In genomic region chr1:18668051-18668450, GRCh38 we compare ENCODE assay signal across 19 cellular contexts. TPM values are rescaled to one million over a fixed set of nuclear protein-coding genes. Genes with fewer than 3 reads are reported as not detected.
A peak's percentile ranks its signal among the peaks of the same experiment; 100 is the strongest.
DNase-seq lines count a peak whose midpoint lies in the region; ATAC-seq, FAIRE-seq and TF ChIP-seq lines count a peak whose summit lies in the region.
"Had no signal": no experiment of that assay in that cellular context is flagged by ENCODE, and none has a peak within 500 bp of the region (broad histone marks: within the 10 kb centered on the region; RNA-seq: fewer than 3 reads in every experiment).

No MANE protein-coding gene starts in this region.

- in situ Hi-C loops in mammary epithelial cell (cut with MboI; ENCODE audit: low sequenced_read_pairs in 2 of 2) = no loop called here

- no peak for TF ChIP-seq EP300 in SK-N-SH (IDR thresholded peaks at IDR 0.05; ENCODE audit: borderline replicate concordance in 1 of 2, low read depth in 1 of 2, low read length in 1 of 2)

- no peaks in the 10 kb centered on the region for H3F3A ChIP-seq in SK-N-SH (replicated peaks; ENCODE audit: insufficient read depth)

- dilution Hi-C loops in mammary epithelial cell (cut with HindIII; ENCODE audit: low sequenced_read_pairs) = no loop called here

- H3K27me3 ChIP-seq in mammary epithelial cell (ENCODE audit: insufficient read depth, low read length) (no peaks in the 10 kb centered on the region), SK-N-SH (ENCODE audit: insufficient read depth) (no peaks in the 10 kb centered on the region)
- H3K27me3 ChIP-seq: BE2C had no signal

- H3K27ac ChIP-seq in mammary epithelial cell (ENCODE audit: insufficient read depth, low read depth, low read length) = peak overlapping the region; percentile 28
- no peak overlapping the region for H3K27ac ChIP-seq in SK-N-SH (ENCODE audit: low read depth in 2 of 2, low read length in 1 of 2)
- H3K27ac ChIP-seq: SJCRH30 had no signal

- H4K20me1 ChIP-seq in mammary epithelial cell (ENCODE audit: insufficient read depth, low read length) (no peaks in the 10 kb centered on the region), SK-N-SH (ENCODE audit: insufficient read depth) (no peaks in the 10 kb centered on the region)

- no peaks in the 10 kb centered on the region for H3K9me3 ChIP-seq in mammary epithelial cell (replicated peaks; ENCODE audit: insufficient read depth, low read length)
- no peaks in the 10 kb centered on the region for H3K9me3 ChIP-seq in SK-N-SH
- H3K9me3 ChIP-seq: BE2C, SJCRH30 had no signal

- DNase-seq in HT-29 (ENCODE audit: low spot score) (peak; percentile 64), mammary epithelial cell (peak; percentile 52), left colon (peak; percentile 18 to 42), urothelium cell line (ENCODE audit: low spot score) (peak; percentile 45), SK-N-SH (no peak), AG08395 (ENCODE audit: low spot score) (no peak)
- DNase-seq: BE2C; CD8-positive, alpha-beta T cell; DND-41; IMR-90; Kasumi-1; NCI-H1417; NCI-H1930; NCI-H2171; NCI-H774; SJCRH30 had no signal

- no peaks in the 10 kb centered on the region for H3K36me3 ChIP-seq in mammary epithelial cell (ENCODE audit: insufficient read depth, low read length)
- no peaks in the 10 kb centered on the region for H3K36me3 ChIP-seq in SK-N-SH (replicated peaks in 1 of 2; ENCODE audit: control insufficient read depth in 1 of 2, insufficient read depth in 2 of 2, low read length in 1 of 2)
- H3K36me3 ChIP-seq: BE2C, SJCRH30 had no signal

- H2AFZ ChIP-seq in mammary epithelial cell (ENCODE audit: low read depth, low read length) = no peak overlapping the region
- no peak overlapping the region for H2AFZ ChIP-seq in SK-N-SH (ENCODE audit: low read depth)

- TF ChIP-seq CTCF in mammary epithelial cell (conservative IDR thresholded peaks at IDR 0.05 in 1 of 2, IDR thresholded peaks at IDR 0.05 in 1 of 2; ENCODE audit: extremely low read depth in 1 of 2, insufficient read depth in 1 of 2, low read depth in 1 of 2, low read length in 2 of 2) (no peak), SK-N-SH (IDR thresholded peaks at IDR 0.05) (no peak)

- no peak overlapping the region for H3K4me3 ChIP-seq in mammary epithelial cell (replicated peaks in 1 of 3; ENCODE audit: insufficient read depth in 1 of 3, low read depth in 2 of 3, low read length in 3 of 3)
- no peak overlapping the region for H3K4me3 ChIP-seq in SK-N-SH (ENCODE audit: low read depth in 2 of 2, low read length in 1 of 2)
- H3K4me3 ChIP-seq: SJCRH30 had no signal

- FAIRE-seq in urothelium cell line (lab: Jason Lieb, UNC) = no peak
- FAIRE-seq: H54 had no signal

- no TSS peak for BruUV-seq in mammary epithelial cell (replicated peaks; lab: Mats Ljungman, UMichigan)

- intact Hi-C loops in mammary epithelial cell (cut with micrococcal nuclease) = no loop called here
- intact Hi-C loops in left colon (cut with DNase I, micrococcal nuclease) = no loop called here

- WGBS in mammary epithelial cell (ENCODE audit: low coverage, missing lambda C conversion rate) = 42% methylated on average over 2 of the region's 2 CpGs
- WGBS in SK-N-SH (ENCODE audit: low lambda C conversion rate) = 24% methylated on average over 2 of the region's 2 CpGs

- H3K9me2 ChIP-seq in SK-N-SH = no peaks in the 10 kb centered on the region

- H3K4me2 ChIP-seq in mammary epithelial cell (ENCODE audit: insufficient read depth, low read depth, low read length) (peak overlapping the region; percentile 2), SK-N-SH (no peak overlapping the region)

- H3K9ac ChIP-seq in mammary epithelial cell (ENCODE audit: insufficient read depth, low read length) (no peak overlapping the region), SK-N-SH (no peak overlapping the region)

- CTCF ChIA-PET in mammary epithelial cell (lab: Charles Lee; ENCODE audit: low non-redundant PET) (interaction anchor here (0.6 kb wide), 1 partner anchor 1664 kb away, joined by 9 read pairs; no protein-coding TSS in a partner anchor), SK-N-SH (lab: Yijun Ruan, JAX) (interaction anchor here (1.0 to 3.7 kb wide), 6 partner anchors 9 to 207 kb away, joined by 3 to 16 read pairs (median 3); no protein-coding TSS in a partner anchor)

- TF ChIP-seq RAD21 in SK-N-SH (IDR thresholded peaks at IDR 0.05; ENCODE audit: low read length) = no peak

- H3K79me2 ChIP-seq in mammary epithelial cell (ENCODE audit: insufficient read depth, low read length) (no peaks in the 10 kb centered on the region), SK-N-SH (ENCODE audit: insufficient read depth) (no peaks in the 10 kb centered on the region)

- POLR2A ChIA-PET in SK-N-SH (lab: Yijun Ruan, JAX) = no interaction called here

- H3K4me1 ChIP-seq in mammary epithelial cell (ENCODE audit: insufficient read depth, low read length) (peaks cover 38% of the 10 kb centered on the region), SK-N-SH (ENCODE audit: control insufficient read depth in 1 of 2, insufficient read depth in 2 of 2, low read depth in 1 of 2, low read length in 1 of 2) (peaks cover 0 to 13% of the 10 kb centered on the region in 2 experiments; a peak in 1 of 4 replicates)
- H3K4me1 ChIP-seq: BE2C, SJCRH30 had no signal

- peak; percentile 66 for ATAC-seq in left colon
- ATAC-seq in GM19023 (IDR thresholded peaks at IDR 0.05; ENCODE audit: unreplicated experiment) = no peak
- ATAC-seq: CD8-positive, alpha-beta T cell had no signal

TF ChIP-seq in SK-N-SH, 30 proteins besides CTCF, POLR2A, EP300 and RAD21:
- no peak for TF ChIP-seq FOXM1 (IDR thresholded peaks at IDR 0.05; ENCODE audit: low read depth)
- no peak for TF ChIP-seq SIN3A (IDR thresholded peaks at IDR 0.05; ENCODE audit: borderline replicate concordance, low read depth, low read length)
- TF ChIP-seq YY1 (IDR thresholded peaks at IDR 0.05; ENCODE audit: low read depth) = no peak
- no peak for TF ChIP-seq GATA2 (CRISPR knock-in tag; IDR thresholded peaks at IDR 0.05)
- TF ChIP-seq FOSL2 (IDR thresholded peaks at IDR 0.05; ENCODE audit: borderline replicate concordance, low read depth) = no peak
- no peak for TF ChIP-seq NFIC (IDR thresholded peaks at IDR 0.05; ENCODE audit: borderline replicate concordance)
- TF ChIP-seq TCF12 (IDR thresholded peaks at IDR 0.05) = no peak
- no peak for TF ChIP-seq RCOR1 (IDR thresholded peaks at IDR 0.05; ENCODE audit: low read length)
- no peak for TF ChIP-seq RFX5 (IDR thresholded peaks at IDR 0.05; ENCODE audit: low read length)
TF ChIP-seq in SK-N-SH: peak in this region for 0.

RNA-seq across cellular contexts. Expression of gene PAX7, which starts 37.4 kb away (rescaled TPM):
- not detected in 2 replicates for total RNA-seq in HT-29 (2014; rRNA removed; shearing (Covaris generic))
- total RNA-seq in mammary epithelial cell (not detected), left colon (not detected)
- polyA plus RNA-seq in mammary epithelial cell (not detected), SK-N-SH (2012; rRNA removed) (not detected in 2 replicates)
- polyA minus RNA-seq in mammary epithelial cell = not detected
- polyA plus RNA-seq in SK-N-SH (2012; cell fraction: cytosol; rRNA removed) = not detected in 2 replicates
- polyA plus RNA-seq in SK-N-SH (2012; cell fraction: nucleus; rRNA removed) = not detected in 2 replicates
- total RNA-seq: CD8-positive, alpha-beta T cell; IMR-90; RPMI7951 had no signal
- polyA plus RNA-seq: IMR-90 had no signal

Comparison
In these comparisons a context has a peak if more than half of its experiments do, and no peak if none do; other contexts are left out.
1. DNase-seq: peak in HT-29 (single experiment), mammary epithelial cell (single experiment), left colon (2 of 2) and urothelium cell line (single experiment); none in SK-N-SH (single experiment) and AG08395 (single experiment).